Comparison of ENCODE assay signal across 22 cellular contexts in the genomic region with DNA sequence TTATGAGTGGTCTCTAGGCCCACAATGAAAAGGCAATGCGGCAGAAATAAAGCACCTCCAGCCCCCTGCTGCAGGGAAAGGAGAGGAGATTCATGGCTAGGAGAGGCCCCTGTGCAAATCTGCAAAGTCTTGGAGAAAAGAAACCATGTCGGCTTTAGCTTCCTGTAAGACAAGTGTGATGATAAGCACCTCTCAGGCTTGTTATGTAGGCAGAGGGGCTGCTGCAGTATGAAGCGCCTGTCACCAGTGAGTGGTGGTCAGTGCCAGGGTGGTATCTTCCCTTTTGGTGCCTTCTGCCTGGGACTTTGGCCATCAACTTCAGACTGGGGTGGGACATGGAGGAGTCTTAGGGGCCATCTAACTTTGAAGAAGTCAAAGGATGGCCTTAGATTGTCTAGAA. TPM values are rescaled to one million over a fixed set of nuclear protein-coding genes. Genes with fewer than 3 reads are reported as not detected.
DNase-seq lines count a peak whose midpoint lies in the region; ATAC-seq lines count a peak whose summit lies in the region.
"Had no signal": no experiment of that assay in that cellular context is flagged by ENCODE, and none has a peak within 500 bp of the region (broad histone marks: within the 10 kb centered on the region; RNA-seq: fewer than 3 reads in every experiment).

No MANE protein-coding gene starts in this region.

- 73% methylated on average over 3 of the region's 3 CpGs for WGBS in right cardiac atrium

- H3K9me3 ChIP-seq in effector memory CD4-positive, alpha-beta T cell (ENCODE audit: control insufficient read depth, low read length), result no peaks in the 10 kb centered on the region
- no peaks in the 10 kb centered on the region for H3K9me3 ChIP-seq in right cardiac atrium (ENCODE audit: control insufficient read depth, low read length)
- H3K9me3 ChIP-seq: adrenal gland, MG63, ovary, right lobe of liver had no signal

- no peaks in the 10 kb centered on the region for H3K27me3 ChIP-seq in effector memory CD4-positive, alpha-beta T cell (replicated peaks; ENCODE audit: control insufficient read depth, insufficient read depth, low read length, poor library complexity, severe bottlenecking)
- no peaks in the 10 kb centered on the region for H3K27me3 ChIP-seq in right cardiac atrium (ENCODE audit: control insufficient read depth, insufficient read depth)
- H3K27me3 ChIP-seq: adrenal gland, MG63, ovary, right lobe of liver had no signal

- ATAC-seq in activated T-cell treated with anti-CD3 and anti-CD28 coated beads, Interleukin-2, amount 50 U/mL, for 4 hours, result no peak
- no peak for ATAC-seq in stimulated activated effector memory CD8-positive, alpha-beta T cell treated with anti-CD3 and anti-CD28 coated beads, Interleukin-12 subunit alpha, Interleukin-12 subunit beta, amount 100 ng/mL, for 72 hours
- ATAC-seq in GM21390 (IDR thresholded peaks at IDR 0.05; ENCODE audit: unreplicated experiment), result no peak
- no peak for ATAC-seq in right cardiac atrium
- ATAC-seq: left colon, right lobe of liver had no signal

- no peak for DNase-seq in activated T-cell treated with anti-CD3 and anti-CD28 coated beads, Interleukin-2, amount 50 U/mL, for 4 hours
- DNase-seq in activated T-cell treated with anti-CD3 and anti-CD28 coated beads for 4 hours, result no peak
- DNase-seq in activated CD4-positive, alpha-beta memory T cell treated with anti-CD3 and anti-CD28 coated beads, Interleukin-2, amount 10 ng/mL, durations not matched to agents 7 days and 5 days, result no peak
- no peak for DNase-seq in effector memory CD4-positive, alpha-beta T cell
- no peak for DNase-seq in stimulated activated effector memory CD8-positive, alpha-beta T cell treated with anti-CD3 and anti-CD28 coated beads, Interleukin-12 subunit alpha, Interleukin-12 subunit beta, amount 100 ng/mL, for 72 hours (ENCODE audit: low spot score in 2 of 2)
- DNase-seq in kidney tubule cell (ENCODE audit: low spot score), result no peak
- DNase-seq in right cardiac atrium, result no peak
- DNase-seq: adrenal gland, cortex of kidney, HCEC 1CT, left colon, MG63, NCI-H1417 treated with DMSO at 0.1 percent for 48 hours, NCI-H2107, ovary, PC-9, right lobe of liver, SHP77, SW 1271 had no signal

- CTCF ChIA-PET in activated CD4-positive, alpha-beta memory T cell treated with anti-CD3 and anti-CD28 coated beads, Interleukin-2, amount 10 ng/mL, durations not matched to agents 7 days and 5 days (lab: Charles Lee), result interaction anchor here (1.2 kb wide), 1 partner anchor 55 kb away, joined by 3 read pairs; no protein-coding TSS in a partner anchor

- H3K27ac ChIP-seq in effector memory CD4-positive, alpha-beta T cell (ENCODE audit: insufficient read depth, low read length, poor library complexity, severe bottlenecking), result peak overlapping the region; percentile 45
- H3K27ac ChIP-seq in right cardiac atrium (ENCODE audit: low read length), result no peak overlapping the region
- H3K27ac ChIP-seq: ovary, PC-9, right lobe of liver had no signal

- H3K4me3 ChIP-seq in effector memory CD4-positive, alpha-beta T cell (ENCODE audit: insufficient read depth, low read depth, low read length, poor library complexity, severe bottlenecking), result peak overlapping the region; percentile 15
- no peak overlapping the region for H3K4me3 ChIP-seq in right cardiac atrium (ENCODE audit: low read length)
- H3K4me3 ChIP-seq: adrenal gland, MG63, ovary, PC-9, right lobe of liver had no signal

- peak overlapping the region; percentile 42 for H3K27ac Mint-ChIP-seq in activated CD4-positive, alpha-beta memory T cell treated with anti-CD3 and anti-CD28 coated beads, Interleukin-2, amount 10 ng/mL, durations not matched to agents 7 days and 5 days
- H3K27ac Mint-ChIP-seq in stimulated activated effector memory CD8-positive, alpha-beta T cell treated with anti-CD3 and anti-CD28 coated beads, Interleukin-12 subunit alpha, Interleukin-12 subunit beta, amount 100 ng/mL, for 72 hours, result peak overlapping the region; percentile 51
- H3K27ac Mint-ChIP-seq: IgD-negative memory B cell, memory B cell had no signal

- H3K4me3 Mint-ChIP-seq in activated T-cell treated with anti-CD3 and anti-CD28 coated beads, Interleukin-2, amount 50 U/mL, for 4 hours, result peak overlapping the region; percentile 10
- no peak overlapping the region for H3K4me3 Mint-ChIP-seq in activated CD4-positive, alpha-beta memory T cell treated with anti-CD3 and anti-CD28 coated beads, Interleukin-2, amount 10 ng/mL, durations not matched to agents 7 days and 5 days
- H3K4me3 Mint-ChIP-seq in stimulated activated effector memory CD8-positive, alpha-beta T cell treated with anti-CD3 and anti-CD28 coated beads, Interleukin-12 subunit alpha, Interleukin-12 subunit beta, amount 100 ng/mL, for 72 hours, result peak overlapping the region; percentile 41
- H3K4me3 Mint-ChIP-seq: IgD-negative memory B cell, memory B cell had no signal

- no peaks in the 10 kb centered on the region for H3K27me3 Mint-ChIP-seq in activated T-cell treated with anti-CD3 and anti-CD28 coated beads, Interleukin-2, amount 50 U/mL, for 4 hours (ENCODE audit: low read depth)
- H3K27me3 Mint-ChIP-seq in activated CD4-positive, alpha-beta memory T cell treated with anti-CD3 and anti-CD28 coated beads, Interleukin-2, amount 10 ng/mL, durations not matched to agents 7 days and 5 days, result no peaks in the 10 kb centered on the region
- H3K27me3 Mint-ChIP-seq: IgD-negative memory B cell, memory B cell had no signal

- H3K9me3 Mint-ChIP-seq in activated T-cell treated with anti-CD3 and anti-CD28 coated beads, Interleukin-2, amount 50 U/mL, for 4 hours, result no peaks in the 10 kb centered on the region
- no peaks in the 10 kb centered on the region for H3K9me3 Mint-ChIP-seq in activated CD4-positive, alpha-beta memory T cell treated with anti-CD3 and anti-CD28 coated beads, Interleukin-2, amount 10 ng/mL, durations not matched to agents 7 days and 5 days
- H3K9me3 Mint-ChIP-seq in stimulated activated effector memory CD8-positive, alpha-beta T cell treated with anti-CD3 and anti-CD28 coated beads, Interleukin-12 subunit alpha, Interleukin-12 subunit beta, amount 100 ng/mL, for 72 hours, result peaks cover 3% of the 10 kb centered on the region

- peaks cover 34% of the 10 kb centered on the region for H3K4me1 ChIP-seq in effector memory CD4-positive, alpha-beta T cell (ENCODE audit: control insufficient read depth, insufficient read depth, low read length, poor library complexity, severe bottlenecking)
- H3K4me1 ChIP-seq in right cardiac atrium (ENCODE audit: control insufficient read depth, insufficient read depth, low read length), result no peaks in the 10 kb centered on the region
- H3K4me1 ChIP-seq: right lobe of liver had no signal

- H3K36me3 Mint-ChIP-seq in activated T-cell treated with anti-CD3 and anti-CD28 coated beads, Interleukin-2, amount 50 U/mL, for 4 hours (ENCODE audit: insufficient read depth), result peaks cover 3% of the 10 kb centered on the region
- H3K36me3 Mint-ChIP-seq in activated CD4-positive, alpha-beta memory T cell treated with anti-CD3 and anti-CD28 coated beads, Interleukin-2, amount 10 ng/mL, durations not matched to agents 7 days and 5 days (ENCODE audit: low read depth), result peaks cover 13% of the 10 kb centered on the region
- H3K36me3 Mint-ChIP-seq in stimulated activated effector memory CD8-positive, alpha-beta T cell treated with anti-CD3 and anti-CD28 coated beads, Interleukin-12 subunit alpha, Interleukin-12 subunit beta, amount 100 ng/mL, for 72 hours, result peaks cover 7% of the 10 kb centered on the region

- POLR2A ChIA-PET in activated CD4-positive, alpha-beta memory T cell treated with anti-CD3 and anti-CD28 coated beads, Interleukin-2, amount 10 ng/mL, durations not matched to agents 7 days and 5 days (lab: Charles Lee), result interaction anchor here (1.0 kb wide), 1 partner anchor 56 kb away, joined by 3 read pairs; no protein-coding TSS in a partner anchor

- intact Hi-C loops in right cardiac atrium (cut with DNase I), result no loop called here

- H3K4me1 Mint-ChIP-seq in activated T-cell treated with anti-CD3 and anti-CD28 coated beads, Interleukin-2, amount 50 U/mL, for 4 hours (ENCODE audit: low read depth), result peaks cover 71% of the 10 kb centered on the region
- H3K4me1 Mint-ChIP-seq in activated CD4-positive, alpha-beta memory T cell treated with anti-CD3 and anti-CD28 coated beads, Interleukin-2, amount 10 ng/mL, durations not matched to agents 7 days and 5 days, result peaks cover 61% of the 10 kb centered on the region
- H3K4me1 Mint-ChIP-seq in stimulated activated effector memory CD8-positive, alpha-beta T cell treated with anti-CD3 and anti-CD28 coated beads, Interleukin-12 subunit alpha, Interleukin-12 subunit beta, amount 100 ng/mL, for 72 hours, result peaks cover 76% of the 10 kb centered on the region

- no peaks in the 10 kb centered on the region for H3K36me3 ChIP-seq in effector memory CD4-positive, alpha-beta T cell (ENCODE audit: control insufficient read depth, insufficient read depth, low read length)
- H3K36me3 ChIP-seq: adrenal gland, MG63, ovary, right lobe of liver had no signal

RNA-seq across cellular contexts. Expression of a gene that starts 59.2 kb away (rescaled TPM):
- 10 to 100 TPM; 42.4 to 53.9 (median 44.7) TPM for total RNA-seq in activated T-cell treated with anti-CD3 and anti-CD28 coated beads, Interleukin-2, amount 50 U/mL, for 4 hours
- total RNA-seq in activated CD4-positive, alpha-beta memory T cell treated with anti-CD3 and anti-CD28 coated beads, Interleukin-2, amount 10 ng/mL, durations not matched to agents 7 days and 5 days, result 10 to 100 TPM; 71.3 TPM
- 10 to 100 TPM; 10.0 to 11.4 (median 11.2) TPM for total RNA-seq in right cardiac atrium
- polyA plus RNA-seq in right cardiac atrium, result 5.9 TPM
